Comparison of ENCODE assay signal across 8 cellular contexts in the genomic region with DNA sequence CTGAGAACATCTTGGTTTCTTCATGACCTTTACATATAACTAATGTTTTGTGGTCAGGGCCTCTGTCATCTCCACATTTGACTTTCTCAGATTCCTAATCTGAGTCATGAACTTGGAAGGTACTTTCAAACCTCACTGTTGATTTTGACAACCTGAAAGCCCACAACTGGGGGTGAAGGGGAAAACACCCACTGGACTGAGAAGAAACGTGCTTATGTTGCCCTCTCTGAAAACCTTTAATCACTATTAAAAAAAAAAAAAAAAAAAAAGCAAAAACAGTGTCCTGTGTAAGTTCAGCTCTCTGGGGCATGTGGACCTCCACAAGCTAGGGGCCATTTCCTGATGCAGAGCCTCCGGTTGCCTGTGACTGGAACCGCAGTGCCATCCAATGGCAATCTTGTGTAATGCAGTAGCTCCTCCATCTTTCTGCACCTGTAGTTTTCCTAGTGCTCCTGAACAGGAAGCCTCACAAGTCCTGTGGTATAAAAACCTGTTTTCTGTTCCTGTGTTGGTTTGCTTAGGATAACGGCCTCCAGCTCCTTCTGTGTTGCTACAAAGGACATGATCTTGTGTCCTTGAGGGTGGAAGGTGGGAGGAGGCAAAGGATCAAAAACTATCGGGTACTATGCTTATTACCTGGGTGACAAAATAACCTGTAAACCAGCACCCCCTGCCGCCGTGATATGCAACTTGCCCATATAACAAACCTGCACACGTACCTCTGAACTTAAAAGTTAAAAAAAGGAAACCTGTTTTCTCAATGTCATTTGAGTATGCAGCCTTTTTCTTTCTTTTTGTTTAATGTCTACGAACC.
DNase-seq lines count a peak whose midpoint lies in the region; ATAC-seq and TF ChIP-seq lines count a peak whose summit lies in the region.

No MANE protein-coding gene starts in this region.

- POLR2A ChIA-PET in GM10248 (lab: Yijun Ruan, JAX): interaction anchor here (0.6 to 0.9 kb wide), 5 partner anchors 439 to 1247 kb away, joined by 3 to 10 read pairs (median 5); no protein-coding TSS in a partner anchor

- H3K4me1 Mint-ChIP-seq in activated CD8-positive, alpha-beta memory T cell treated with anti-CD3 and anti-CD28 coated beads, Interleukin-2, amount 10 ng/mL, durations not matched to agents 7 days and 5 days: peaks cover 4% of the 10 kb centered on the region

- H3K4me3 ChIP-seq in retinal pigment epithelial cell (ENCODE audit: low read length): no peak overlapping the region

- H3K27ac Mint-ChIP-seq in activated CD8-positive, alpha-beta memory T cell treated with anti-CD3 and anti-CD28 coated beads, Interleukin-2, amount 10 ng/mL, durations not matched to agents 7 days and 5 days: no peak overlapping the region

- no peaks in the 10 kb centered on the region for H3K9me3 Mint-ChIP-seq in activated CD8-positive, alpha-beta memory T cell treated with anti-CD3 and anti-CD28 coated beads, Interleukin-2, amount 10 ng/mL, durations not matched to agents 7 days and 5 days (ENCODE audit: low read depth)

- CTCF ChIA-PET in GM10248 (lab: Yijun Ruan, JAX): interaction anchor here (0.6 to 4.7 kb wide), 61 partner anchors 10 to 752 kb away, joined by 3 to 75 read pairs (median 4); partner anchors contain the start of gene CACNA1E
- CTCF ChIA-PET in activated CD8-positive, alpha-beta memory T cell treated with anti-CD3 and anti-CD28 coated beads, Interleukin-2, amount 10 ng/mL, durations not matched to agents 7 days and 5 days (lab: Charles Lee): interaction anchor here (0.7 to 2.7 kb wide), 14 partner anchors 8 to 1791 kb away, joined by 3 to 15 read pairs (median 4); partner anchors contain the start of gene CACNA1E

- H3K27me3 Mint-ChIP-seq in activated CD8-positive, alpha-beta memory T cell treated with anti-CD3 and anti-CD28 coated beads, Interleukin-2, amount 10 ng/mL, durations not matched to agents 7 days and 5 days: peaks cover 9% of the 10 kb centered on the region

- H3K4me3 Mint-ChIP-seq in activated CD8-positive, alpha-beta memory T cell treated with anti-CD3 and anti-CD28 coated beads, Interleukin-2, amount 10 ng/mL, durations not matched to agents 7 days and 5 days: no peak overlapping the region

- no peaks in the 10 kb centered on the region for H3K36me3 Mint-ChIP-seq in activated CD8-positive, alpha-beta memory T cell treated with anti-CD3 and anti-CD28 coated beads, Interleukin-2, amount 10 ng/mL, durations not matched to agents 7 days and 5 days

- peak; percentile 89 for ATAC-seq in GM21528 (IDR thresholded peaks at IDR 0.05; ENCODE audit: low FRiP score, unreplicated experiment)
- ATAC-seq in activated CD8-positive, alpha-beta memory T cell treated with anti-CD3 and anti-CD28 coated beads, Interleukin-2, amount 10 ng/mL, durations not matched to agents 7 days and 5 days: peak; percentile 83

- peak; percentile 75 for DNase-seq in GM10248 (ENCODE audit: extremely low spot score)
- DNase-seq in HK-2 (ENCODE audit: unreplicated experiment): peak; percentile 66
- DNase-seq in NCI-H524 treated with DMSO at 0.1 percent for 48 hours (lab: John Stamatoyannopoulos, UW): peak; percentile 54
- peak; percentile 65 for DNase-seq in activated CD8-positive, alpha-beta memory T cell treated with anti-CD3 and anti-CD28 coated beads, Interleukin-2, amount 10 ng/mL, durations not matched to agents 7 days and 5 days
- peak; percentile 28 for DNase-seq in globus pallidus (ENCODE audit: low spot score)
- DNase-seq in retinal pigment epithelial cell (ENCODE audit: low read depth): peak; percentile 3
- DNase-seq in GOT3 (lab: John Stamatoyannopoulos, UW): no peak

- TF ChIP-seq CTCF in GM10248 (IDR thresholded peaks at IDR 0.05; ENCODE audit: control extremely low read depth, extremely low read depth, low read depth, missing control alignments) (peak; percentile 72), retinal pigment epithelial cell (conservative IDR thresholded peaks at IDR 0.05; ENCODE audit: low read depth, low read length) (peak; percentile 54)
